8 cellular contexts compared by ENCODE assay signal in the genomic region with DNA sequence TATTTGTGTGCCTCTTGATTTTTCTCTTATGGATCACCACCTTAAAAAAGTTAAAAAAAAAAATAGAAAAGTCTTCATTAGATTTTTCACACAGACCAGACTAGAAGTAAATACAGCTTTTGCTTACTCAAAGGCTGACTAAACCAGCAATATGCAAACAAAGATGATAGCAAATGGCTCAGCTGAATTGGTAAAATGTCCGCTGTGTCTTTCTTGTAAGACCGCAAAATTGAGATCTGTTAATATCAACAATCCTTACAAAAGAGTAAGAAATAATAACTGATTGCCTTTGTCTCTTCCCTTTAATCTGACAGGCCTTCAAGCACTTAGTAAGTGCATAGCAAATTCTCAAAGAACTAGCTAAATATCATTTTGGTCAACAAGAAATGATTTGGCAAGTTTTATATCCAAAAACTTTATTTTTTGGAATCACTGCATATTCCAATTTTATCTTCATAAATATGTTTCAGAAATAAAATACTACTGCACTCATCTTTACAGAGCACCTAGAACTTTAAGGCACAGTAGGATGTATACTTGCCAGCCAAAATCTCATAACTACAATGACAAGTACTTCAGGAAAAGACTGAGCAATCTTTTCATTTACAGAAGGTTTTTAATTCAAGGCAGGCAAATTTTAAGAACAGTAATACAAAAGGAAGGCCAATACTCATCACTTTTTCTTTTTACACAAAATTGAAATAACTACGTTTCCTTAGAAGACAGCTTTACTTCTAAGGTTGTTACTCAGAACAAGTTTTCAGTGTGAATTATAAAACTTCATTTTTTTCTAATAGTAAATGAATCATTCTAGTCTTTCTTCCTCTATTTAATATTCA. TPM values are rescaled to one million over a fixed set of nuclear protein-coding genes. Genes with fewer than 3 reads are reported as not detected.
DNase-seq lines count a peak whose midpoint lies in the region; ATAC-seq and TF ChIP-seq lines count a peak whose summit lies in the region.

No MANE protein-coding gene starts in this region.

- POLR2A ChIA-PET in activated naive CD8-positive, alpha-beta T cell treated with anti-CD3 and anti-CD28 coated beads, Interleukin-2, amount 10 ng/mL, durations not matched to agents 7 days and 5 days (lab: Charles Lee) = interaction anchor here (0.9 to 5.6 kb wide), 7 partner anchors 11 to 43 kb away, joined by 3 to 39 read pairs (median 18); partner anchors contain the start of gene WBP4

- peak overlapping the region; percentile 65 for H3K4me2 ChIP-seq in BLaER1

- H3K9me3 Mint-ChIP-seq in activated naive CD8-positive, alpha-beta T cell treated with anti-CD3 and anti-CD28 coated beads, Interleukin-2, amount 10 ng/mL, durations not matched to agents 7 days and 5 days = no peaks in the 10 kb centered on the region

- intact Hi-C loops in mucosa of descending colon (cut with DNase I, micrococcal nuclease) = loop anchor here in 1 of 2 donors (5.0 kb wide), 1 partner anchor 39 kb away; no protein-coding TSS in a partner anchor

- H3K36me3 Mint-ChIP-seq in activated naive CD8-positive, alpha-beta T cell treated with anti-CD3 and anti-CD28 coated beads, Interleukin-2, amount 10 ng/mL, durations not matched to agents 7 days and 5 days = peaks cover 21% of the 10 kb centered on the region

- WGBS in HUES64 = 85% methylated on average over 3 of the region's 3 CpGs

- H3K9ac ChIP-seq in BLaER1 (peak overlapping the region; percentile 96), HUES64 (ENCODE audit: low read depth, low read length) (no peak overlapping the region)

- peak overlapping the region; percentile 90 for H3K4me3 Mint-ChIP-seq in activated naive CD8-positive, alpha-beta T cell treated with anti-CD3 and anti-CD28 coated beads, Interleukin-2, amount 10 ng/mL, durations not matched to agents 7 days and 5 days

- H3K36me3 ChIP-seq in BLaER1 = peaks cover 6% of the 10 kb centered on the region; the same call in 1 of the 2 replicates
- H3K36me3 ChIP-seq in HUES64 (ENCODE audit: insufficient read depth, low read length) = no peaks in the 10 kb centered on the region
- no peaks in the 10 kb centered on the region for H3K36me3 ChIP-seq in mucosa of descending colon (ENCODE audit: low read depth)
- H3K36me3 ChIP-seq in BE2C = no peaks in the 10 kb centered on the region

- H3K9me3 ChIP-seq in BLaER1 (no peaks in the 10 kb centered on the region), HUES64 (ENCODE audit: insufficient read depth, low read depth, low read length) (no peaks in the 10 kb centered on the region), mucosa of descending colon (no peaks in the 10 kb centered on the region), BE2C (no peaks in the 10 kb centered on the region)

- no peak for DNase-seq in activated naive CD8-positive, alpha-beta T cell treated with anti-CD3 and anti-CD28 coated beads, Interleukin-2, amount 10 ng/mL, durations not matched to agents 7 days and 5 days
- DNase-seq in mucosa of descending colon (no peak), islet precursor cell (no peak), BE2C (no peak), D341Med (ENCODE audit: low spot score) (no peak)
- no peak for DNase-seq in stimulated activated CD4-positive, alpha-beta T cell treated with anti-CD3 and anti-CD28 coated beads, Interleukin-15, amount 100 ng/mL, for 24 hours

- TF ChIP-seq CTCF in mucosa of descending colon (IDR thresholded peaks at IDR 0.05) (no peak), BE2C (IDR thresholded peaks at IDR 0.05; ENCODE audit: low read depth, low read length) (no peak)

- peaks cover 26% of the 10 kb centered on the region for H3K4me1 ChIP-seq in BLaER1
- H3K4me1 ChIP-seq in HUES64 (ENCODE audit: insufficient read depth, low read length) = peaks cover 65% of the 10 kb centered on the region
- H3K4me1 ChIP-seq in mucosa of descending colon (ENCODE audit: low read depth) = peaks cover 36% of the 10 kb centered on the region
- peaks cover 5% of the 10 kb centered on the region; the same call in 1 of the 2 replicates for H3K4me1 ChIP-seq in BE2C

- no peak for ATAC-seq in activated naive CD8-positive, alpha-beta T cell treated with anti-CD3 and anti-CD28 coated beads, Interleukin-2, amount 10 ng/mL, durations not matched to agents 7 days and 5 days (ENCODE audit: low read depth)
- ATAC-seq in mucosa of descending colon = peak; percentile 29

- H3K4me3 ChIP-seq in BLaER1 (peak overlapping the region; percentile 76), HUES64 (ENCODE audit: low read length) (peak overlapping the region; percentile 41; the same call in 1 of the 2 replicates), mucosa of descending colon (peak overlapping the region; percentile 23), BE2C (ENCODE audit: low read depth, low read length) (no peak overlapping the region)

- peak overlapping the region; percentile 90 for H3K27ac Mint-ChIP-seq in activated naive CD8-positive, alpha-beta T cell treated with anti-CD3 and anti-CD28 coated beads, Interleukin-2, amount 10 ng/mL, durations not matched to agents 7 days and 5 days

- no peaks in the 10 kb centered on the region for H3K27me3 Mint-ChIP-seq in activated naive CD8-positive, alpha-beta T cell treated with anti-CD3 and anti-CD28 coated beads, Interleukin-2, amount 10 ng/mL, durations not matched to agents 7 days and 5 days

- peak overlapping the region; percentile 94 for H3K27ac ChIP-seq in BLaER1
- H3K27ac ChIP-seq in HUES64 (ENCODE audit: low read depth, low read length) = no peak overlapping the region

- H3K4me1 Mint-ChIP-seq in activated naive CD8-positive, alpha-beta T cell treated with anti-CD3 and anti-CD28 coated beads, Interleukin-2, amount 10 ng/mL, durations not matched to agents 7 days and 5 days = peaks cover 38% of the 10 kb centered on the region

- H3K27me3 ChIP-seq in BLaER1 (no peaks in the 10 kb centered on the region), HUES64 (ENCODE audit: insufficient read depth, low read length) (no peaks in the 10 kb centered on the region), BE2C (no peaks in the 10 kb centered on the region)

- H4K20me1 ChIP-seq in BLaER1 = peaks cover 15% of the 10 kb centered on the region

RNA-seq across cellular contexts. Expression of gene ELF1, which starts 1.2 kb away (rescaled TPM):
- polyA plus RNA-seq in HUES64 (2013, experiment 1 of 2) = 9.7 TPM
- polyA plus RNA-seq in HUES64 (2013, experiment 2 of 2) = 11.0 TPM
- 100 to 1,000 TPM; 134 to 142 TPM for total RNA-seq in activated naive CD8-positive, alpha-beta T cell treated with anti-CD3 and anti-CD28 coated beads, Interleukin-2, amount 10 ng/mL, durations not matched to agents 7 days and 5 days
- 100 to 1,000 TPM in 1 of 3 donors, 10 to 100 TPM in 2; 80.2 to 111 (median 96.8) TPM for total RNA-seq in mucosa of descending colon
- polyA plus RNA-seq in BE2C (2012; ENCODE audit: insufficient read depth, insufficient read length, low read depth) = 2.7 TPM

RNA-seq across cellular contexts. Expression of gene WBP4, which starts 43.3 kb away (rescaled TPM):
- polyA plus RNA-seq in HUES64 (2013, experiment 1 of 2) = 11.4 TPM
- polyA plus RNA-seq in HUES64 (2013, experiment 2 of 2) = 15.2 TPM
- total RNA-seq in activated naive CD8-positive, alpha-beta T cell treated with anti-CD3 and anti-CD28 coated beads, Interleukin-2, amount 10 ng/mL, durations not matched to agents 7 days and 5 days = 1 to 10 TPM; 9.3 to 9.9 TPM
- 10 to 100 TPM in 1 of 3 donors, 1 to 10 TPM in 2; 6.4 to 11.4 (median 6.4) TPM for total RNA-seq in mucosa of descending colon
- 10.4 TPM for polyA plus RNA-seq in BE2C (2012; ENCODE audit: insufficient read depth, insufficient read length, low read depth)
